Comparison of ENCODE assay signal across 5 cellular contexts in genomic region chr11:113271551-113272245, GRCh38.
"Had no signal": no experiment of that assay in that cellular context is flagged by ENCODE, and none has a peak within 500 bp of the region (broad histone marks: within the 10 kb centered on the region; RNA-seq: fewer than 3 reads in every experiment).

No MANE protein-coding gene starts in this region.

- H3K4me2 ChIP-seq: GM23338 had no signal

- H3K9me3 Mint-ChIP-seq: GM23338, H9, IgD-negative memory B cell had no signal

- H3K4me1 Mint-ChIP-seq: IgD-negative memory B cell had no signal

- H2AFZ ChIP-seq: GM23338 had no signal

- H3K4me3 ChIP-seq: GM23338 had no signal

- H3K4me3 Mint-ChIP-seq: GM23338, H9 had no signal

- DNase-seq: H9, HCEC 1CT had no signal

- H3K36me3 Mint-ChIP-seq: IgD-negative memory B cell had no signal

- H3K27ac ChIP-seq: HL-60 had no signal
